ENCODE assay signal across 8 cellular contexts in the genomic region with DNA sequence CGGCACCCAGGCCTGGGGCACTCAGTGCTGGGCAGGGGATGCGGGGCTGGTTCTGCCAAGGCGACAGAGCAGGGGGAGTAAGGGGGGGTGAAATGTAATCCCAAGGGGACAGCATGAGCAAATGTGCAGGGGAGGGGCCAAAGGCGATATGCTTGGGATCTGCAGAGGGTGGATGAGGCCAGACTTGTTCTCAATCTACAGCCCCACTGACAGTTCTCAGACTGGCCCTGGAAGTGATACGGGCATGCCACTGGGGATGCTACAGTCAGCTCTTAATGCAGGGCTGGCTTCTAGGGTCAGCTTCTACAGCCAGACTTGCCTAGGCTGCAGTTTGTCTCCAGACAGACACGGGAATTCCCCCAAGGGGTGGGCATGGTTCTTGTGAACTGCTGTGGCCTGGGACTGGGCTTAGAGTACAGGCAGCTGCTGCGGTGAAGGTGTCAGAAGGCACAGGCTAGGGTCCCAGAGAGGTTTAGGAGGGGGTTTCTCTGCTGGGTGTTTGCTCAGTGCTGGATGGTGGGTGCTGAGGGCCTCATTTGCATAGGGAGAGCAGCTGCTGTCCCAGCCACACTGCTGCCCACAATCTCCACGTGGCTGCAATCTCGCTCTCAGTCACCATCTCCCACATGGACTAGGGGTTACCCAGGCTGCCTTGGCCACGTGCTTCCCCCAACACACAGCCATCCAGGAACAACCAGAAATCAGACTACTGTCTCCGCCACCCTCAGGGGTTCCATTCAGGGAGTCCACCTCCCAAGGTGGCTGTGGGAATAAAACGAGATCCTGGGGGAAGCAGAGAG.
DNase-seq lines count a peak whose midpoint lies in the region; ATAC-seq and TF ChIP-seq lines count a peak whose summit lies in the region.

No MANE protein-coding gene starts in this region.

- ATAC-seq in CD4-positive, alpha-beta T cell (ENCODE audit: poor library complexity) = peak; percentile 24
- ATAC-seq in HG03175 (IDR thresholded peaks at IDR 0.05; ENCODE audit: unreplicated experiment) (peak; percentile 84), activated B cell treated with CpG ODN at 0.5 μM for 24 hours (ENCODE audit: low read depth) (peak; percentile 80)

- no peak overlapping the region for H3K27ac Mint-ChIP-seq in CD4-positive, alpha-beta T cell
- peak overlapping the region; percentile 93 for H3K27ac Mint-ChIP-seq in activated B cell treated with CpG ODN at 0.5 μM for 24 hours
- no peak overlapping the region for H3K27ac Mint-ChIP-seq in progenitor cell of endocrine pancreas

- 85 to 86% methylated on average over 10 to 12 of the region's 12 CpGs for WGBS in mesodermal cell (ENCODE audit: insufficient coverage in 2 of 2), 2 experiments

- no peak overlapping the region for H3K27ac ChIP-seq in CD4-positive, alpha-beta T cell (ENCODE audit: low read depth, low read length)
- H3K27ac ChIP-seq in mesodermal cell (ENCODE audit: low read depth, low read length, severe bottlenecking) (peak overlapping the region; percentile 10), RWPE1 (no peak overlapping the region)

- no peaks in the 10 kb centered on the region for H3K9me3 Mint-ChIP-seq in CD4-positive, alpha-beta T cell
- H3K9me3 Mint-ChIP-seq in activated B cell treated with CpG ODN at 0.5 μM for 24 hours (peaks cover 2% of the 10 kb centered on the region), progenitor cell of endocrine pancreas (ENCODE audit: low read depth) (no peaks in the 10 kb centered on the region)

- H3K4me1 Mint-ChIP-seq in CD4-positive, alpha-beta T cell (ENCODE audit: low read depth) = peaks cover 39% of the 10 kb centered on the region
- peaks cover 74% of the 10 kb centered on the region for H3K4me1 Mint-ChIP-seq in activated B cell treated with CpG ODN at 0.5 μM for 24 hours
- no peaks in the 10 kb centered on the region for H3K4me1 Mint-ChIP-seq in progenitor cell of endocrine pancreas (ENCODE audit: low read depth)

- no peak overlapping the region for H3K4me3 Mint-ChIP-seq in CD4-positive, alpha-beta T cell
- peak overlapping the region; percentile 80 for H3K4me3 Mint-ChIP-seq in activated B cell treated with CpG ODN at 0.5 μM for 24 hours
- no peak overlapping the region for H3K4me3 Mint-ChIP-seq in progenitor cell of endocrine pancreas (ENCODE audit: low read depth)

- peak; percentile 49 for TF ChIP-seq POLR2A in GM19099 (IDR thresholded peaks at IDR 0.05; ENCODE audit: extremely low read depth, insufficient read length, low read depth)

- intact Hi-C loops in CD4-positive, alpha-beta T cell (cut with DNase I, micrococcal nuclease) = no loop called here
- intact Hi-C loops in activated B cell treated with CpG ODN at 0.5 μM for 24 hours (cut with micrococcal nuclease) = loop anchor here (1.0 to 10.0 kb wide), 12 partner anchors 9 to 1034 kb away; partner anchors contain the start of gene NFYC

- POLR2A ChIA-PET in CD4-positive, alpha-beta T cell (lab: Charles Lee) = interaction anchor here (1.6 kb wide), 1 partner anchor 163 kb away, joined by 4 read pairs; no protein-coding TSS in a partner anchor
- POLR2A ChIA-PET in activated B cell treated with CpG ODN at 0.5 μM for 24 hours (lab: Charles Lee) = interaction anchor here (0.6 to 6.5 kb wide), 20 partner anchors 13 to 161 kb away, joined by 3 to 138 read pairs (median 6); no protein-coding TSS in a partner anchor
- POLR2A ChIA-PET in RWPE1 (lab: Yijun Ruan, JAX; ENCODE audit: low non-redundant PET) = interaction anchor here (0.7 kb wide), 1 partner anchor 54 kb away, joined by 4 read pairs; no protein-coding TSS in a partner anchor

- peaks cover 8% of the 10 kb centered on the region for H3K4me1 ChIP-seq in mesodermal cell (ENCODE audit: control insufficient read depth, insufficient read depth, low read length, poor library complexity, severe bottlenecking)

- no peak for TF ChIP-seq CTCF in CD4-positive, alpha-beta T cell (IDR thresholded peaks at IDR 0.05)
- TF ChIP-seq CTCF in activated B cell treated with CpG ODN at 0.5 μM for 24 hours (IDR thresholded peaks at IDR 0.05) (no peak), progenitor cell of endocrine pancreas (IDR thresholded peaks at IDR 0.05; ENCODE audit: unreplicated experiment) (no peak), RWPE1 (conservative IDR thresholded peaks at IDR 0.05; ENCODE audit: low read depth) (no peak)

- peak in 1 of 10 experiments; percentile 5 for DNase-seq in CD4-positive, alpha-beta T cell
- DNase-seq in activated B cell treated with CpG ODN at 0.5 μM for 24 hours (peak; percentile 72), SKM-1 treated with dmso at 0.1 percent for 144 hours (lab: John Stamatoyannopoulos, UW; ENCODE audit: unreplicated experiment) (no peak), progenitor cell of endocrine pancreas (ENCODE audit: low spot score, unreplicated experiment) (no peak), RWPE1 (ENCODE audit: low spot score) (no peak)

- no peaks in the 10 kb centered on the region for H3K27me3 ChIP-seq in CD4-positive, alpha-beta T cell (ENCODE audit: control insufficient read depth, insufficient read depth, low read length)

- no peaks in the 10 kb centered on the region for H3K36me3 ChIP-seq in mesodermal cell (ENCODE audit: control insufficient read depth, insufficient read depth, low read length)

- no peaks in the 10 kb centered on the region for H3K27me3 Mint-ChIP-seq in CD4-positive, alpha-beta T cell
- H3K27me3 Mint-ChIP-seq in activated B cell treated with CpG ODN at 0.5 μM for 24 hours (no peaks in the 10 kb centered on the region), progenitor cell of endocrine pancreas (peaks cover 24% of the 10 kb centered on the region)

- no peaks in the 10 kb centered on the region for H3K36me3 Mint-ChIP-seq in CD4-positive, alpha-beta T cell (ENCODE audit: low read depth)
- H3K36me3 Mint-ChIP-seq in activated B cell treated with CpG ODN at 0.5 μM for 24 hours (ENCODE audit: low read depth) (no peaks in the 10 kb centered on the region), progenitor cell of endocrine pancreas (ENCODE audit: insufficient read depth) (no peaks in the 10 kb centered on the region)

- H3K9me3 ChIP-seq in CD4-positive, alpha-beta T cell (ENCODE audit: control insufficient read depth, low read length) = no peaks in the 10 kb centered on the region
- no peaks in the 10 kb centered on the region for H3K9me3 ChIP-seq in mesodermal cell (ENCODE audit: control insufficient read depth, low read length)

- CTCF ChIA-PET in CD4-positive, alpha-beta T cell (lab: Charles Lee) = no interaction called here
- CTCF ChIA-PET in activated B cell treated with CpG ODN at 0.5 μM for 24 hours (lab: Charles Lee) = interaction anchor here (1.0 to 3.6 kb wide), 10 partner anchors 10 to 163 kb away, joined by 3 to 20 read pairs (median 6); no protein-coding TSS in a partner anchor
- CTCF ChIA-PET in RWPE1 (lab: Yijun Ruan, JAX) = no interaction called here

- H3K4me3 ChIP-seq in mesodermal cell (ENCODE audit: extremely low read depth, insufficient read depth, low read length, poor library complexity, severe bottlenecking) = no peak overlapping the region

Comparison
In these comparisons a context has a peak if more than half of its experiments do, and no peak if none do; other contexts are left out.
1. ATAC-seq: peak in every context shown above with its lines; median percentile 84 in HG03175; 80 in activated B cell treated with CpG ODN at 0.5 μM for 24 hours; 24 in CD4-positive, alpha-beta T cell.